ENCODE assay signal across 13 cellular contexts in the genomic region with DNA sequence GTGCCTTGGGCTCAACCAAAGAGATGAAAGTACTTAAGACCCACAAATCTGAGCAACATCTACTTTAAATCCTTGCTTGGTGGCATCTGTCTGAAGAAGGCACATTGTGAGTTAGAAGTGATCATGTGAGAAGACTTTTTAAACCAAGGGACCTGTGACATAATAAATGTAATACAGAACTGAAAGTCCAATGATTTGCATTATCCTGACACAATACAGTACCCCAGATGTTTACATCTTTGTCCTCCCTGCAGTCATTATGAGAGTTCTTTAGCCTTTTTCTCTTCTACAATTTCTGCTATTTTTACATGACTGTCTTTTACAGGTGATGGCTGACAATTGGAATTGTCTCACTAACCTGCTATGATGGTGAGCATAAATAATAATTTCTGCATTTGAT.
A peak's percentile ranks its signal among the peaks of the same experiment; 100 is the strongest.
DNase-seq lines count a peak whose midpoint lies in the region; ATAC-seq, FAIRE-seq and TF ChIP-seq lines count a peak whose summit lies in the region.
"Had no signal": no experiment of that assay in that cellular context is flagged by ENCODE, and none has a peak within 500 bp of the region (broad histone marks: within the 10 kb centered on the region; RNA-seq: fewer than 3 reads in every experiment).

No MANE protein-coding gene starts in this region.

- no peaks in the 10 kb centered on the region for H3K79me2 ChIP-seq in GM12878 (ENCODE audit: control insufficient read depth, insufficient read depth, low read length)
- no peaks in the 10 kb centered on the region for H3K79me2 ChIP-seq in HepG2 (ENCODE audit: insufficient read depth, low read length)

- peak; percentile 97 for ATAC-seq in GM18873 (IDR thresholded peaks at IDR 0.05; ENCODE audit: low FRiP score, unreplicated experiment)
- ATAC-seq in GM21529 (IDR thresholded peaks at IDR 0.05; ENCODE audit: unreplicated experiment): peak; percentile 100
- ATAC-seq in HG03066 (IDR thresholded peaks at IDR 0.05; ENCODE audit: low read depth, unreplicated experiment): peak; percentile 98
- ATAC-seq in GM12878: peak; percentile 92
- ATAC-seq in HepG2: no peak
- ATAC-seq: heart right ventricle, PC-3 had no signal

- peak; percentile 75 for FAIRE-seq in GM12878 (lab: Jason Lieb, UNC)
- no peak for FAIRE-seq in HepG2 (lab: Jason Lieb, UNC)

- H3K36me3 ChIP-seq in GM12878 (ENCODE audit: control insufficient read depth in 2 of 2, insufficient read depth in 2 of 2, low read length in 1 of 2): 0 out of 4 replicates have a peak, but pooled peaks cover 0 to 3% of the 10 kb centered on the region in 2 experiments
- peaks cover 0 to 23% of the 10 kb centered on the region in 2 experiments; a peak in 1 of 5 replicates for H3K36me3 ChIP-seq in HepG2 (replicated peaks in 1 of 2; ENCODE audit: control insufficient read depth in 1 of 2, insufficient read depth in 2 of 2, low read length in 2 of 2)

- DNase-seq in GM12878 (ENCODE audit: low read depth, low spot score) (peak; percentile 51), kidney tubule cell (ENCODE audit: low spot score) (no peak), HepG2 (ENCODE audit: low spot score) (no peak), glomerular visceral epithelial cell (ENCODE audit: extremely low spot score) (no peak)
- DNase-seq in stimulated activated CD4-positive, alpha-beta T cell treated with anti-CD3 and anti-CD28 coated beads, Interleukin-12 subunit alpha, Interleukin-12 subunit beta, amount 100 ng/mL, for 4 hours: no peak
- DNase-seq: heart right ventricle; mesenchymal stem cell; NCI-H2081 treated with DMSO at 0.1 percent for 48 hours; PC-3; stimulated activated CD4-positive, alpha-beta T cell treated with anti-CD3 and anti-CD28 coated beads, Interleukin-4, amount 100 ng/mL, for 1 hour had no signal

- H2AFZ ChIP-seq in GM12878 (ENCODE audit: control insufficient read depth, low read depth, low read length) (no peak overlapping the region), HepG2 (ENCODE audit: low read length) (no peak overlapping the region)

- CTCF ChIA-PET in GM12878 (lab: Yijun Ruan, JAX) (interaction anchor here (0.6 to 2.7 kb wide), 4 partner anchors 9 to 242 kb away, joined by 3 to 12 read pairs (median 4); no protein-coding TSS in a partner anchor), HepG2 (lab: Yijun Ruan, JAX; ENCODE audit: low intra/inter-chr PET ratio, low total read pairs) (no interaction called here)

- no peak overlapping the region for H3K4me3 ChIP-seq in GM12878
- no peak overlapping the region for H3K4me3 ChIP-seq in HepG2 (replicated peaks in 1 of 3; ENCODE audit: insufficient read depth in 1 of 3, low read depth in 2 of 3, low read length in 3 of 3)
- H3K4me3 ChIP-seq: heart right ventricle had no signal

- H3K9ac ChIP-seq in GM12878 (ENCODE audit: control insufficient read depth, insufficient read depth, low read length): no peak overlapping the region
- H3K9ac ChIP-seq in HepG2 (ENCODE audit: insufficient read depth, low read depth, low read length): no peak overlapping the region

- BruUV-seq in GM12878 (replicated peaks; lab: Mats Ljungman, UMichigan) (TSS peak; percentile 1), HepG2 (replicated peaks; lab: Mats Ljungman, UMichigan) (no TSS peak)

- H3K27me3 ChIP-seq in GM12878 (replicated peaks in 1 of 2; ENCODE audit: control insufficient read depth in 2 of 2, insufficient read depth in 2 of 2, low read length in 1 of 2) (no peaks in the 10 kb centered on the region), HepG2 (ENCODE audit: control insufficient read depth in 1 of 2, insufficient read depth in 2 of 2, low read length in 2 of 2) (no peaks in the 10 kb centered on the region)
- H3K27me3 ChIP-seq: heart right ventricle had no signal

- H3K4me1 ChIP-seq in GM12878 (ENCODE audit: control insufficient read depth, insufficient read depth, low read length) (peaks cover 10% of the 10 kb centered on the region), HepG2 (ENCODE audit: insufficient read depth, low read length) (peaks cover 22% of the 10 kb centered on the region)

- TF ChIP-seq RAD21 in GM12878 (IDR thresholded peaks at IDR 0.05; ENCODE audit: insufficient read depth, low read depth, low read length) (no peak), HepG2 (CRISPR knock-in tag; IDR thresholded peaks at IDR 0.05) (no peak)

- POLR2A ChIA-PET in GM12878 (lab: Charles Lee): interaction anchor here (1.0 kb wide), 1 partner anchor 21 kb away, joined by 3 read pairs; no protein-coding TSS in a partner anchor
- POLR2A ChIA-PET in HepG2 (lab: Yijun Ruan, JAX): no interaction called here

- TF ChIP-seq CTCF in GM12878 (IDR thresholded peaks at IDR 0.05 in 2 of 3, conservative IDR thresholded peaks at IDR 0.05 in 1 of 3; ENCODE audit: control insufficient read depth in 2 of 3, extremely low read depth in 1 of 3, insufficient read depth in 1 of 3, low read depth in 3 of 3, low read length in 3 of 3) (no peak), HepG2 (CRISPR knock-in tag; IDR thresholded peaks at IDR 0.05) (no peak)

- H3K27ac ChIP-seq in GM12878 (ENCODE audit: control insufficient read depth, insufficient read depth): peak overlapping the region; percentile 20; the same call in 1 of the 2 replicates
- no peak overlapping the region for H3K27ac ChIP-seq in HepG2 (ENCODE audit: extremely low read length, insufficient read depth, low read length)
- H3K27ac ChIP-seq: heart right ventricle had no signal

- SMC1A ChIA-PET in GM12878 (lab: Charles Lee; ENCODE audit: uncharacterized antibody, unreplicated experiment): interaction anchor here (0.9 to 1.4 kb wide), 4 partner anchors 15 to 130 kb away, joined by 3 to 4 read pairs (median 3); no protein-coding TSS in a partner anchor

- TF ChIP-seq POLR2A in GM12878 (IDR thresholded peaks at IDR 0.05; ENCODE audit: low read depth, low read length) (no peak), HepG2 (IDR thresholded peaks at IDR 0.05; ENCODE audit: insufficient read depth in 1 of 2, low read depth in 2 of 2, low read length in 2 of 2) (no peak)

- in situ Hi-C loops in GM12878 (cut with MboI) (no loop called here), HepG2 (cut with HindIII; ENCODE audit: extremely low pct_ligation_motif_present, low pct_unique_long_range_greater_than_20kb) (no loop called here)

- H3K9me3 ChIP-seq in GM12878 (replicated peaks; ENCODE audit: control insufficient read depth, insufficient read depth, low read length) (no peaks in the 10 kb centered on the region; the same call in 2 of the 3 replicates), HepG2 (ENCODE audit: low read length) (no peaks in the 10 kb centered on the region)
- H3K9me3 ChIP-seq: heart right ventricle had no signal

- RAD21 ChIA-PET in GM12878 (lab: Charles Lee; ENCODE audit: unreplicated experiment): interaction anchor here (1.1 to 1.2 kb wide), 2 partner anchors 8 to 45 kb away, joined by 3 to 4 read pairs; no protein-coding TSS in a partner anchor

- H3K4me2 ChIP-seq in GM12878 (ENCODE audit: control insufficient read depth, insufficient read depth) (0 out of 2 replicates have a peak overlapping the region, but pooled peaks have one; percentile 1), HepG2 (ENCODE audit: low read depth, low read length) (no peak overlapping the region)

- TF ChIP-seq EP300 in GM12878 (IDR thresholded peaks at IDR 0.05; ENCODE audit: borderline replicate concordance in 1 of 2, control insufficient read depth in 1 of 2, low read depth in 2 of 2, low read length in 2 of 2): peak; percentile 59 to 77; a peak in 2 of 4 replicates
- no peak for TF ChIP-seq EP300 in HepG2 (IDR thresholded peaks at IDR 0.05; ENCODE audit: low read depth in 2 of 2, low read length in 2 of 2)
- no peak for TF ChIP-seq EP300 in HepG2 (CRISPR knock-in tag; IDR thresholded peaks at IDR 0.05; ENCODE audit: borderline replicate concordance)

- H4K20me1 ChIP-seq in GM12878 (ENCODE audit: control insufficient read depth, insufficient read depth) (no peaks in the 10 kb centered on the region), HepG2 (ENCODE audit: insufficient read depth, low read length) (no peaks in the 10 kb centered on the region)

- intact Hi-C loops in GM12878 (cut with micrococcal nuclease; ENCODE audit: unreplicated experiment) (loop anchor here (2.0 kb wide), 1 partner anchor 32 kb away; no protein-coding TSS in a partner anchor), HepG2 (cut with micrococcal nuclease; ENCODE audit: unreplicated experiment) (no loop called here)

TF ChIP-seq in HepG2, 621 proteins besides CTCF, POLR2A, EP300 and RAD21:
- no peak for TF ChIP-seq POLR2AphosphoS5 (IDR thresholded peaks at IDR 0.05; ENCODE audit: low read depth, low read length)
